ENCODE assay signal across 28 cellular contexts in the genomic region with DNA sequence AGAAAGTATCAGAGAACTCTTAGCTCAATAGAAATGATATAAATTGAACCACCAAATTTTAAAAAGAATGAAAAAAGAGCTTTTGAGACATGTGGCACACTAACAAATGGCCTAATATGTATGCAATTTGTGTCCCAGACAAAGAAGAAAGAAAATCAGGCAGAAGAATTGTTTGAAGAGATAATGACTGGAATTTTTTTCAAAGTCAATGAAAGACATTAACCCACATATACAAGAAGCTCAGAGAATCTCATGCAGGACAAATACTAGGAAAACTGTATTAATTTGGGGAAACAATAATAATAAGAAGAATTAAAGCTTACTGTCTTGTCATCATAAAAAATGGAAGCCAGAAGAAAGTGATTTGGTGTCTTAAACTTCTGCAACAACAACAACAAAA.
"Had no signal": no experiment of that assay in that cellular context is flagged by ENCODE, and none has a peak within 500 bp of the region (broad histone marks: within the 10 kb centered on the region; RNA-seq: fewer than 3 reads in every experiment).

No MANE protein-coding gene starts in this region.

- H3K27ac Mint-ChIP-seq: dendritic cell treated with granulocyte-macrophage colony-stimulating factor and Interleukin-4, amounts not matched to agents 40 ng/mL and 50 ng/mL, for 4 days; effector memory CD8-positive, alpha-beta T cell; endodermal cell had no signal

- H3K27me3 Mint-ChIP-seq: dendritic cell treated with granulocyte-macrophage colony-stimulating factor and Interleukin-4, amounts not matched to agents 40 ng/mL and 50 ng/mL, for 4 days; effector memory CD8-positive, alpha-beta T cell had no signal

- H3K4me1 Mint-ChIP-seq: endodermal cell had no signal

- ATAC-seq: effector memory CD8-positive, alpha-beta T cell; esophagus mucosa; foreskin keratinocyte; gastrocnemius medialis; gastroesophageal sphincter; heart left ventricle had no signal

- FAIRE-seq: colon, endothelial cell of umbilical vein had no signal

- H3K27ac ChIP-seq: colonic mucosa, coronary artery, dorsolateral prefrontal cortex, epithelial cell of prostate, esophagus muscularis mucosa, esophagus squamous epithelium, foreskin keratinocyte, gastrocnemius medialis, gastroesophageal sphincter, heart left ventricle, heart right ventricle, hepatocyte had no signal

- H3K4me1 ChIP-seq: colonic mucosa, esophagus squamous epithelium, foreskin keratinocyte, gastrocnemius medialis had no signal

- H3K4me2 ChIP-seq: hepatocyte had no signal

- H3K9me3 ChIP-seq: colonic mucosa, gastrocnemius medialis had no signal

- H3K4me3 ChIP-seq: colonic mucosa, coronary artery, dorsolateral prefrontal cortex, esophagus muscularis mucosa, esophagus squamous epithelium, gastrocnemius medialis, gastroesophageal sphincter, heart left ventricle, heart right ventricle, hepatocyte had no signal

- H3K79me2 ChIP-seq: hepatocyte had no signal

- H3K4me3 Mint-ChIP-seq: dendritic cell treated with granulocyte-macrophage colony-stimulating factor and Interleukin-4, amounts not matched to agents 40 ng/mL and 50 ng/mL, for 4 days; effector memory CD8-positive, alpha-beta T cell; endodermal cell had no signal

- H3K9me3 Mint-ChIP-seq: endodermal cell had no signal

- H3K27me3 ChIP-seq: colonic mucosa, esophagus muscularis mucosa, esophagus squamous epithelium, foreskin keratinocyte, gastrocnemius medialis, gastroesophageal sphincter, heart left ventricle, heart right ventricle, hepatocyte had no signal

- H3K36me3 ChIP-seq: colonic mucosa, esophagus muscularis mucosa, esophagus squamous epithelium, gastrocnemius medialis, gastroesophageal sphincter, heart left ventricle, heart right ventricle had no signal

- H2AFZ ChIP-seq: hepatocyte had no signal

- DNase-seq: colonic mucosa; cortex of kidney; dermis blood vessel endothelial cell; dorsolateral prefrontal cortex; effector CD4-positive, alpha-beta T cell; effector CD8-positive, alpha-beta T cell; effector memory CD4-positive, alpha-beta T cell; effector memory CD8-positive, alpha-beta T cell; endodermal cell; erythroblast; esophagus squamous epithelium; foreskin fibroblast; foreskin keratinocyte; foreskin melanocyte; gastrocnemius medialis; glutamatergic neuron; head of caudate nucleus; heart left ventricle; heart right ventricle had no signal
